ENCODE assay signal across 1 cellular context in the genomic region with DNA sequence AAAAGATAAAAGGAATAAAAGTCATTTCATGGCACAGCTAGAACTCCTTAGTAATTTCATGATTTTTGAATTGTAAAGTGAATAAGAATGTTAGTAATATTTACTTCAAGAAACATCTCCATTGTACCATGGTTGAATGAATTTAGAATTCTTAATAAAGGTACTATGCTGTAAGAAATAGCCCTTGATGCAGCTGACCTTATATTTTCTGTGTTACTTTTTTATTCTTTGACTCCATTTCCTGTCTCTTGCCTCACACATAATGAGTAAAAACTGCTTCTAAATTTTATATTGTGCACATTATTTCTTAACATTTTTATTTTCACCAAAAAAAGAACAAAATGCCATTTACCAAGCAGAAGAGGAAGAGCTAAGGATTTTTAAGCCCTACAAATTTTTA.
TF ChIP-seq lines count a peak whose summit lies in the region.

No MANE protein-coding gene starts in this region.

TF ChIP-seq in endothelial cell of umbilical vein, 7 proteins besides CTCF, POLR2A, EP300 and RAD21:
- no peak for TF ChIP-seq GATA2 (IDR thresholded peaks at IDR 0.05; ENCODE audit: insufficient read depth, insufficient read length, low read depth, low read length)
- TF ChIP-seq JUN (IDR thresholded peaks at IDR 0.05; ENCODE audit: borderline replicate concordance, insufficient read depth, insufficient read length, low read depth): no peak
- TF ChIP-seq POLR2AphosphoS5 (IDR thresholded peaks at IDR 0.05; ENCODE audit: insufficient read depth, low read depth, low read length): no peak
- TF ChIP-seq MYC (IDR thresholded peaks at IDR 0.05; ENCODE audit: low read depth, low read length): no peak
TF ChIP-seq in endothelial cell of umbilical vein: peak in this region for 0.
